ENCODE assay signal across 9 cellular contexts in the genomic region with DNA sequence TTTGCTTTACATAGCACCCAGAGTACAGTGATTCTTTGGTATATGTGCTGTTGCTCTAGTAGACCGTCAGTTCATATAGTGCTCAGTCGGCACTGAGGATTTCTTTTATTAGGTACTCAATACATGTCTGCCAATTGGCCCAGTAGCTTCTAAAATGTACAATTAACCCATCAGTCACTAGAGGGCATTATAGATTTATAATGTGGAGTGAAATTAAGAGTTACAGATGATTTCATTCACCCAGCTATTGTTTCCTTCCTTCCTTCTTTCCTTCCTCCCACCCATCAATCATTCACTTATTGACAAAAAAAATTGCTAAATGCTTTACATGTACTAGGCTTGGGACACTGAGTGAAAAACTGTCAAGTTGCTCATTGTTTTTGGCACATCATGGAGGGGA.
A peak's percentile ranks its signal among the peaks of the same experiment; 100 is the strongest.
DNase-seq lines count a peak whose midpoint lies in the region; ATAC-seq and TF ChIP-seq lines count a peak whose summit lies in the region.
"Had no signal": no experiment of that assay in that cellular context is flagged by ENCODE, and none has a peak within 500 bp of the region (broad histone marks: within the 10 kb centered on the region; RNA-seq: fewer than 3 reads in every experiment).

No MANE protein-coding gene starts in this region.

- H3K36me3 Mint-ChIP-seq in stimulated activated effector memory CD8-positive, alpha-beta T cell treated with anti-CD3 and anti-CD28 coated beads, Interleukin-12 subunit alpha, Interleukin-12 subunit beta, amount 100 ng/mL, for 72 hours = no peaks in the 10 kb centered on the region
- H3K36me3 Mint-ChIP-seq: activated naive CD8-positive, alpha-beta T cell had no signal

- H3K4me3 Mint-ChIP-seq in stimulated activated effector memory CD8-positive, alpha-beta T cell treated with anti-CD3 and anti-CD28 coated beads, Interleukin-12 subunit alpha, Interleukin-12 subunit beta, amount 100 ng/mL, for 72 hours = no peak overlapping the region
- H3K4me3 Mint-ChIP-seq: activated naive CD8-positive, alpha-beta T cell had no signal

- H3K4me1 Mint-ChIP-seq in stimulated activated effector memory CD8-positive, alpha-beta T cell treated with anti-CD3 and anti-CD28 coated beads, Interleukin-12 subunit alpha, Interleukin-12 subunit beta, amount 100 ng/mL, for 72 hours = no peaks in the 10 kb centered on the region

- no peaks in the 10 kb centered on the region for H3K9me3 Mint-ChIP-seq in stimulated activated effector memory CD8-positive, alpha-beta T cell treated with anti-CD3 and anti-CD28 coated beads, Interleukin-12 subunit alpha, Interleukin-12 subunit beta, amount 100 ng/mL, for 72 hours

- intact Hi-C loops in left colon (cut with DNase I, micrococcal nuclease) = no loop called here

- ATAC-seq in left colon = peak; percentile 42
- no peak for ATAC-seq in stimulated activated effector memory CD8-positive, alpha-beta T cell treated with anti-CD3 and anti-CD28 coated beads, Interleukin-12 subunit alpha, Interleukin-12 subunit beta, amount 100 ng/mL, for 72 hours
- ATAC-seq in HG03457 (IDR thresholded peaks at IDR 0.05; ENCODE audit: unreplicated experiment) = no peak
- no peak for ATAC-seq in GM19467 (IDR thresholded peaks at IDR 0.05; ENCODE audit: unreplicated experiment)

- peak; percentile 60 for TF ChIP-seq CTCF in LNCAP (IDR thresholded peaks at IDR 0.05)

- H3K27ac Mint-ChIP-seq in stimulated activated effector memory CD8-positive, alpha-beta T cell treated with anti-CD3 and anti-CD28 coated beads, Interleukin-12 subunit alpha, Interleukin-12 subunit beta, amount 100 ng/mL, for 72 hours = no peak overlapping the region
- H3K27ac Mint-ChIP-seq: activated naive CD8-positive, alpha-beta T cell had no signal

- DNase-seq in DMS153 treated with DMSO at 0.1 percent for 48 hours (lab: John Stamatoyannopoulos, UW; ENCODE audit: unreplicated experiment) = peak; percentile 46
- DNase-seq in SKM-1 (lab: John Stamatoyannopoulos, UW; ENCODE audit: unreplicated experiment) = peak; percentile 18
- no peak for DNase-seq in left colon
- no peak for DNase-seq in stimulated activated effector memory CD8-positive, alpha-beta T cell treated with anti-CD3 and anti-CD28 coated beads, Interleukin-12 subunit alpha, Interleukin-12 subunit beta, amount 100 ng/mL, for 72 hours (ENCODE audit: low spot score in 2 of 2)
- DNase-seq in activated CD4-positive, alpha-beta T cell treated with anti-CD3 and anti-CD28 coated beads for 48 hours = no peak

Comparison
In these comparisons a context has a peak if more than half of its experiments do, and no peak if none do; other contexts are left out.
1. DNase-seq: peak in DMS153 treated with DMSO at 0.1 percent for 48 hours (single experiment) and SKM-1 (single experiment); none in left colon (0 of 2), stimulated activated effector memory CD8-positive, alpha-beta T cell treated with anti-CD3 and anti-CD28 coated beads, Interleukin-12 subunit alpha, Interleukin-12 subunit beta, amount 100 ng/mL, for 72 hours (0 of 2) and activated CD4-positive, alpha-beta T cell treated with anti-CD3 and anti-CD28 coated beads for 48 hours (single experiment).